1 cellular context compared by ENCODE assay signal in the genomic region with DNA sequence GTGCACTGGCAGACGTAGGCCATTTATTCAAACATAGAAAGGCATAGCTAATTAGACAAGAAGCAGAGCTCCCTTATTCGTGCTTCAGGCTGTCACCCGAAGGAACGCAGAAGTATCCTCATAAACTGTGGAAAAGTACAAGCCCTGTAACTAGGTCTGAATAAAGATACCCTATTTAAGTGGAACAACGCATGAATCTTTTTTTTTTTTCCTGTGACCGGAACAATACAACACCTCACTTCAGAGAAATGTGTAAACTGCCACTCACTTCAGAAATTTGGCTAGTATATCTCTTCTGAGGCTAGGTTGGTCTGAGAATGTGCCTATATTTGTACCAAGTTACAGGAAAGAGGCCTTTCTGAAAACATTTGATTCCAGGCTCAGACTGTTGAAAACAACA.
TF ChIP-seq lines count a peak whose summit lies in the region.

No MANE protein-coding gene starts in this region.

TF ChIP-seq in HepG2, 621 proteins besides CTCF, POLR2A, EP300 and RAD21:
- TF ChIP-seq MIXL1 (CRISPR knock-in tag; IDR thresholded peaks at IDR 0.05) (no peak), REPIN1 (CRISPR knock-in tag; IDR thresholded peaks at IDR 0.05; ENCODE audit: borderline replicate concordance, low read depth) (no peak), ZNF468 (CRISPR knock-in tag; IDR thresholded peaks at IDR 0.05) (no peak), ARID2 (CRISPR knock-in tag; IDR thresholded peaks at IDR 0.05; ENCODE audit: borderline replicate concordance) (no peak), FOXO1 (CRISPR knock-in tag; IDR thresholded peaks at IDR 0.05) (no peak), ZBTB7A (CRISPR knock-in tag; IDR thresholded peaks at IDR 0.05) (no peak), NR2C2 (CRISPR knock-in tag; IDR thresholded peaks at IDR 0.05; ENCODE audit: borderline replicate concordance) (no peak), ZNF644 (CRISPR knock-in tag; IDR thresholded peaks at IDR 0.05; ENCODE audit: low read depth) (no peak), ZFAT (CRISPR knock-in tag; conservative IDR thresholded peaks at IDR 0.05) (no peak)
- TF ChIP-seq, protein P1, sequence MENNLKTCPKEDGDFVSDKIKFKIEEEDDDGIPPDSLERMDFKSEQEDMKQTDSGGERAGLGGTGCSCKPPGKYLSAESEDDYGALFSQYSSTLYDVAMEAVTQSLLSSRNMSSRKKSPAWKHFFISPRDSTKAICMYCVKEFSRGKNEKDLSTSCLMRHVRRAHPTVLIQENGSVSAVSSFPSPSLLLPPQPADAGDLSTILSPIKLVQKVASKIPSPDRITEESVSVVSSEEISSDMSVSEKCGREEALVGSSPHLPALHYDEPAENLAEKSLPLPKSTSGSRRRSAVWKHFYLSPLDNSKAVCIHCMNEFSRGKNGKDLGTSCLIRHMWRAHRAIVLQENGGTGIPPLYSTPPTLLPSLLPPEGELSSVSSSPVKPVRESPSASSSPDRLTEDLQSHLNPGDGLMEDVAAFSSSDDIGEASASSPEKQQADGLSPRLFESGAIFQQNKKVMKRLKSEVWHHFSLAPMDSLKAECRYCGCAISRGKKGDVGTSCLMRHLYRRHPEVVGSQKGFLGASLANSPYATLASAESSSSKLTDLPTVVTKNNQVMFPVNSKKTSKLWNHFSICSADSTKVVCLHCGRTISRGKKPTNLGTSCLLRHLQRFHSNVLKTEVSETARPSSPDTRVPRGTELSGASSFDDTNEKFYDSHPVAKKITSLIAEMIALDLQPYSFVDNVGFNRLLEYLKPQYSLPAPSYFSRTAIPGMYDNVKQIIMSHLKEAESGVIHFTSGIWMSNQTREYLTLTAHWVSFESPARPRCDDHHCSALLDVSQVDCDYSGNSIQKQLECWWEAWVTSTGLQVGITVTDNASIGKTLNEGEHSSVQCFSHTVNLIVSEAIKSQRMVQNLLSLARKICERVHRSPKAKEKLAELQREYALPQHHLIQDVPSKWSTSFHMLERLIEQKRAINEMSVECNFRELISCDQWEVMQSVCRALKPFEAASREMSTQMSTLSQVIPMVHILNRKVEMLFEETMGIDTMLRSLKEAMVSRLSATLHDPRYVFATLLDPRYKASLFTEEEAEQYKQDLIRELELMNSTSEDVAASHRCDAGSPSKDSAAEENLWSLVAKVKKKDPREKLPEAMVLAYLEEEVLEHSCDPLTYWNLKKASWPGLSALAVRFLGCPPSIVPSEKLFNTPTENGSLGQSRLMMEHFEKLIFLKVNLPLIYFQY (CRISPR knock-in tag; IDR thresholded peaks at IDR 0.05; ENCODE audit: borderline replicate concordance): no peak
- TF ChIP-seq, protein P2, sequence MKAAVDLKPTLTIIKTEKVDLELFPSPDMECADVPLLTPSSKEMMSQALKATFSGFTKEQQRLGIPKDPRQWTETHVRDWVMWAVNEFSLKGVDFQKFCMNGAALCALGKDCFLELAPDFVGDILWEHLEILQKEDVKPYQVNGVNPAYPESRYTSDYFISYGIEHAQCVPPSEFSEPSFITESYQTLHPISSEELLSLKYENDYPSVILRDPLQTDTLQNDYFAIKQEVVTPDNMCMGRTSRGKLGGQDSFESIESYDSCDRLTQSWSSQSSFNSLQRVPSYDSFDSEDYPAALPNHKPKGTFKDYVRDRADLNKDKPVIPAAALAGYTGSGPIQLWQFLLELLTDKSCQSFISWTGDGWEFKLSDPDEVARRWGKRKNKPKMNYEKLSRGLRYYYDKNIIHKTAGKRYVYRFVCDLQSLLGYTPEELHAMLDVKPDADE (CRISPR knock-in tag; IDR thresholded peaks at IDR 0.05): no peak
- TF ChIP-seq, protein P3, sequence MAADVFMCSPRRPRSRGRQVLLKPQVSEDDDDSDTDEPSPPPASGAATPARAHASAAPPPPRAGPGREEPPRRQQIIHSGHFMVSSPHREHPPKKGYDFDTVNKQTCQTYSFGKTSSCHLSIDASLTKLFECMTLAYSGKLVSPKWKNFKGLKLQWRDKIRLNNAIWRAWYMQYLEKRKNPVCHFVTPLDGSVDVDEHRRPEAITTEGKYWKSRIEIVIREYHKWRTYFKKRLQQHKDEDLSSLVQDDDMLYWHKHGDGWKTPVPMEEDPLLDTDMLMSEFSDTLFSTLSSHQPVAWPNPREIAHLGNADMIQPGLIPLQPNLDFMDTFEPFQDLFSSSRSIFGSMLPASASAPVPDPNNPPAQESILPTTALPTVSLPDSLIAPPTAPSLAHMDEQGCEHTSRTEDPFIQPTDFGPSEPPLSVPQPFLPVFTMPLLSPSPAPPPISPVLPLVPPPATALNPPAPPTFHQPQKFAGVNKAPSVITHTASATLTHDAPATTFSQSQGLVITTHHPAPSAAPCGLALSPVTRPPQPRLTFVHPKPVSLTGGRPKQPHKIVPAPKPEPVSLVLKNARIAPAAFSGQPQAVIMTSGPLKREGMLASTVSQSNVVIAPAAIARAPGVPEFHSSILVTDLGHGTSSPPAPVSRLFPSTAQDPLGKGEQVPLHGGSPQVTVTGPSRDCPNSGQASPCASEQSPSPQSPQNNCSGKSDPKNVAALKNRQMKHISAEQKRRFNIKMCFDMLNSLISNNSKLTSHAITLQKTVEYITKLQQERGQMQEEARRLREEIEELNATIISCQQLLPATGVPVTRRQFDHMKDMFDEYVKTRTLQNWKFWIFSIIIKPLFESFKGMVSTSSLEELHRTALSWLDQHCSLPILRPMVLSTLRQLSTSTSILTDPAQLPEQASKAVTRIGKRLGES (CRISPR knock-in tag; IDR thresholded peaks at IDR 0.05; ENCODE audit: borderline replicate concordance): no peak
- TF ChIP-seq, protein P4, sequence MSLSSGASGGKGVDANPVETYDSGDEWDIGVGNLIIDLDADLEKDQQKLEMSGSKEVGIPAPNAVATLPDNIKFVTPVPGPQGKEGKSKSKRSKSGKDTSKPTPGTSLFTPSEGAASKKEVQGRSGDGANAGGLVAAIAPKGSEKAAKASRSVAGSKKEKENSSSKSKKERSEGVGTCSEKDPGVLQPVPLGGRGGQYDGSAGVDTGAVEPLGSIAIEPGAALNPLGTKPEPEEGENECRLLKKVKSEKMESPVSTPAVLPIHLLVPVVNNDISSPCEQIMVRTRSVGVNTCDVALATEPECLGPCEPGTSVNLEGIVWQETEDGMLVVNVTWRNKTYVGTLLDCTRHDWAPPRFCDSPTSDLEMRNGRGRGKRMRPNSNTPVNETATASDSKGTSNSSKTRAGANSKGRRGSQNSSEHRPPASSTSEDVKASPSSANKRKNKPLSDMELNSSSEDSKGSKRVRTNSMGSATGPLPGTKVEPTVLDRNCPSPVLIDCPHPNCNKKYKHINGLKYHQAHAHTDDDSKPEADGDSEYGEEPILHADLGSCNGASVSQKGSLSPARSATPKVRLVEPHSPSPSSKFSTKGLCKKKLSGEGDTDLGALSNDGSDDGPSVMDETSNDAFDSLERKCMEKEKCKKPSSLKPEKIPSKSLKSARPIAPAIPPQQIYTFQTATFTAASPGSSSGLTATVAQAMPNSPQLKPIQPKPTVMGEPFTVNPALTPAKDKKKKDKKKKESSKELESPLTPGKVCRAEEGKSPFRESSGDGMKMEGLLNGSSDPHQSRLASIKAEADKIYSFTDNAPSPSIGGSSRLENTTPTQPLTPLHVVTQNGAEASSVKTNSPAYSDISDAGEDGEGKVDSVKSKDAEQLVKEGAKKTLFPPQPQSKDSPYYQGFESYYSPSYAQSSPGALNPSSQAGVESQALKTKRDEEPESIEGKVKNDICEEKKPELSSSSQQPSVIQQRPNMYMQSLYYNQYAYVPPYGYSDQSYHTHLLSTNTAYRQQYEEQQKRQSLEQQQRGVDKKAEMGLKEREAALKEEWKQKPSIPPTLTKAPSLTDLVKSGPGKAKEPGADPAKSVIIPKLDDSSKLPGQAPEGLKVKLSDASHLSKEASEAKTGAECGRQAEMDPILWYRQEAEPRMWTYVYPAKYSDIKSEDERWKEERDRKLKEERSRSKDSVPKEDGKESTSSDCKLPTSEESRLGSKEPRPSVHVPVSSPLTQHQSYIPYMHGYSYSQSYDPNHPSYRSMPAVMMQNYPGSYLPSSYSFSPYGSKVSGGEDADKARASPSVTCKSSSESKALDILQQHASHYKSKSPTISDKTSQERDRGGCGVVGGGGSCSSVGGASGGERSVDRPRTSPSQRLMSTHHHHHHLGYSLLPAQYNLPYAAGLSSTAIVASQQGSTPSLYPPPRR (CRISPR knock-in tag; IDR thresholded peaks at IDR 0.05; ENCODE audit: borderline replicate concordance): no peak
